ENCODE assay signal across 21 cellular contexts in the genomic region with DNA sequence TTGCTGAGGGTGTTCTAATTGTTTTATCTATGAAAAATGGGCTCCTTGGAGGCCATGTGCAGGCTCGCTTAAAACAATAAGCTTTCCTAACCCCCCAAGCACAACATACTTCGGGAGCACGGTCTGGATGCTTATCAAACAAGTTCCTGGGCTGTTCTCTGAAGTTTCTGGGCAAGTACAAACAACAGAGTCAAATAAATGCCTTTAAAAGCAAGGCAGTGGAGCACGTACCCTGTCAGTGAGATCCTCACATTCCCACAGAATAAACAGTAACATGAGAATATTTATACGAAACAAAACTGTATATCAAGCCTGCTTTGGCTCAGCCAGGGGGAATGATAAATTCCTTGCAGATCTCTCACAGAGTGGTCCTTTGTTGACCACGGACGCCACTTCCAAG. TPM values are rescaled to one million over a fixed set of nuclear protein-coding genes. Genes with fewer than 3 reads are reported as not detected.
DNase-seq lines count a peak whose midpoint lies in the region; ATAC-seq and TF ChIP-seq lines count a peak whose summit lies in the region.
"Had no signal": no experiment of that assay in that cellular context is flagged by ENCODE, and none has a peak within 500 bp of the region (broad histone marks: within the 10 kb centered on the region; RNA-seq: fewer than 3 reads in every experiment).

No MANE protein-coding gene starts in this region.

- TF ChIP-seq CTCF in WI38 (IDR thresholded peaks at IDR 0.05; ENCODE audit: low read depth, low read length) (no peak), fibroblast of lung (conservative IDR thresholded peaks at IDR 0.05 in 1 of 2, IDR thresholded peaks at IDR 0.05 in 1 of 2; ENCODE audit: low read depth in 1 of 2, low read length in 2 of 2) (no peak), osteoblast (IDR thresholded peaks at IDR 0.05; ENCODE audit: extremely low read depth, low read depth, low read length) (no peak)

- ATAC-seq in GM19023 (IDR thresholded peaks at IDR 0.05; ENCODE audit: unreplicated experiment) (no peak), GM21825 (IDR thresholded peaks at IDR 0.05; ENCODE audit: unreplicated experiment) (no peak)
- ATAC-seq: natural killer cell treated with Interleukin-12 subunit alpha and Interleukin-12 subunit beta and Interleukin-15 and Interleukin-18, amount 100 ng/mL, for 72 hours; Right ventricle myocardium inferior had no signal

- no peaks in the 10 kb centered on the region for H3K9me3 ChIP-seq in fibroblast of lung (ENCODE audit: control insufficient read depth, insufficient read depth, low read depth, low read length)
- H3K9me3 ChIP-seq in osteoblast (ENCODE audit: low read depth, low read length) = no peaks in the 10 kb centered on the region

- H2AFZ ChIP-seq in fibroblast of lung (ENCODE audit: low read length) (no peak overlapping the region), osteoblast (ENCODE audit: low read length) (peak overlapping the region; percentile 60)

- H4K20me1 ChIP-seq in fibroblast of lung (ENCODE audit: control insufficient read depth, extremely low read depth, insufficient read depth, low read length) = no peaks in the 10 kb centered on the region
- no peaks in the 10 kb centered on the region for H4K20me1 ChIP-seq in osteoblast (ENCODE audit: insufficient read depth, low read length)

- H3K9ac ChIP-seq in fibroblast of lung (ENCODE audit: insufficient read depth, low read length) = no peak overlapping the region

- H3K27me3 ChIP-seq in fibroblast of lung (ENCODE audit: control insufficient read depth, insufficient read depth, low read length) = no peaks in the 10 kb centered on the region
- H3K27me3 ChIP-seq in osteoblast (ENCODE audit: insufficient read depth, low read length) = no peaks in the 10 kb centered on the region
- H3K27me3 ChIP-seq: cardiac muscle cell had no signal

- H3K4me3 ChIP-seq in WI38 (ENCODE audit: low read depth, low read length) (0 out of 2 replicates have a peak overlapping the region, but pooled peaks have one; percentile 18), fibroblast of lung (replicated peaks in 1 of 4; ENCODE audit: control extremely low read depth in 1 of 4, insufficient read depth in 1 of 4, low read depth in 3 of 4, low read length in 4 of 4) (no peak overlapping the region), osteoblast (ENCODE audit: insufficient read depth, low read length) (peak overlapping the region; percentile 26)
- H3K4me3 ChIP-seq: cardiac muscle cell had no signal

- H3K36me3 ChIP-seq in fibroblast of lung (ENCODE audit: control insufficient read depth, insufficient read depth, low read length) (no peaks in the 10 kb centered on the region), osteoblast (ENCODE audit: insufficient read depth, low read length) (no peaks in the 10 kb centered on the region)
- H3K36me3 ChIP-seq: cardiac muscle cell had no signal

- DNase-seq in AG08396 (ENCODE audit: low spot score) = peak; percentile 9
- DNase-seq in fibroblast of lung (ENCODE audit: low read depth in 2 of 2) = peak; percentile 12 to 65
- DNase-seq in osteoblast (ENCODE audit: insufficient read length, low spot score, missing footprints) = no peak
- no peak for DNase-seq in A172 (ENCODE audit: low spot score)
- DNase-seq in SHP77 (lab: John Stamatoyannopoulos, UW) = no peak
- DNase-seq: activated CD4-positive, alpha-beta T cell treated with anti-CD3 and anti-CD28 coated beads for 4 hours; activated naive CD8-positive, alpha-beta T cell treated with anti-CD3 and anti-CD28 coated beads, Interleukin-2, amount 10 ng/mL, durations not matched to agents 7 days and 5 days; NCI-H1436; NCI-H2171 treated with DMSO at 0.1 percent for 48 hours; NCI-H774; retina; stimulated activated CD8-positive, alpha-beta memory T cell treated with anti-CD3 and anti-CD28 coated beads, Interleukin-4, amount 100 ng/mL, for 48 hours; SW 1271 had no signal

- H3K79me2 ChIP-seq in fibroblast of lung (ENCODE audit: control insufficient read depth, insufficient read depth, low read length) (no peaks in the 10 kb centered on the region), osteoblast (ENCODE audit: insufficient read depth, low read length) (no peaks in the 10 kb centered on the region)

- H3K4me1 ChIP-seq in fibroblast of lung (ENCODE audit: control insufficient read depth, extremely low read depth, insufficient read depth, low read length) (peaks cover 5% of the 10 kb centered on the region), osteoblast (ENCODE audit: insufficient read depth, low read length) (peaks cover 13% of the 10 kb centered on the region)

- no peak overlapping the region for H3K4me2 ChIP-seq in fibroblast of lung (ENCODE audit: extremely low read depth, insufficient read depth, low read length)
- peak overlapping the region; percentile 51 for H3K4me2 ChIP-seq in osteoblast (ENCODE audit: insufficient read depth, low read length)

- H3K27ac ChIP-seq in fibroblast of lung (ENCODE audit: insufficient read depth, low read length) (no peak overlapping the region), osteoblast (ENCODE audit: low read depth, low read length) (peak overlapping the region; percentile 3)
- H3K27ac ChIP-seq: cardiac muscle cell, epithelial cell of prostate, HL-60 had no signal

RNA-seq across cellular contexts. Expression of a gene that starts 44.8 kb away (rescaled TPM):
- total RNA-seq in fibroblast of lung (2.3 and 3.6 TPM in 2 replicates), osteoblast (4.7 and 5.0 TPM in 2 replicates)
- polyA plus RNA-seq in fibroblast of lung = 0.64 and 1.0 TPM in 2 replicates
- polyA plus RNA-seq in fibroblast of lung (2012) = 0.81 and 0.99 TPM in 2 replicates
- polyA minus RNA-seq in fibroblast of lung (ENCODE audit: low replicate concordance) = not detected in 2 replicates
- 2.9 and 4.2 TPM in 2 replicates for total RNA-seq in A172 (2014; rRNA removed; shearing (Covaris generic))

Comparison
In these comparisons a context has a peak if more than half of its experiments do, and no peak if none do; other contexts are left out.
1. DNase-seq: peak in AG08396 (single experiment) and fibroblast of lung (2 of 2); none in osteoblast (single experiment), A172 (single experiment) and SHP77 (0 of 2).
2. H3K4me3 ChIP-seq: peak in WI38 (single experiment) and osteoblast (single experiment); none in fibroblast of lung (0 of 4).